In genomic region chr11:33724644-33725035, GRCh38 we compare ENCODE assay signal across 9 cellular contexts. TPM values are rescaled to one million over a fixed set of nuclear protein-coding genes. Genes with fewer than 3 reads are reported as not detected.
DNase-seq lines count a peak whose midpoint lies in the region; ATAC-seq and TF ChIP-seq lines count a peak whose summit lies in the region.
"Had no signal": no experiment of that assay in that cellular context is flagged by ENCODE, and none has a peak within 500 bp of the region (broad histone marks: within the 10 kb centered on the region; RNA-seq: fewer than 3 reads in every experiment).

No MANE protein-coding gene starts in this region.

- no peak overlapping the region for H3K27ac ChIP-seq in HUES6 (ENCODE audit: low read depth, low read length)
- peak overlapping the region; percentile 56 for H3K27ac ChIP-seq in layer of hippocampus (ENCODE audit: low read depth, low read length)
- peak overlapping the region in 20 of 21 experiments; percentile 58 to 93 (median 82) for H3K27ac ChIP-seq in skin epidermis

- H3K4me3 ChIP-seq in HUES6 (ENCODE audit: low read depth, low read length) (no peak overlapping the region), skin epidermis (no peak overlapping the region)

- ATAC-seq in T-helper 17 cell (no peak), HG03439 (IDR thresholded peaks at IDR 0.05; ENCODE audit: unreplicated experiment) (no peak), GM21381 (IDR thresholded peaks at IDR 0.05; ENCODE audit: unreplicated experiment) (no peak)

- peak overlapping the region; percentile 30 for H3K9ac ChIP-seq in HUES6 (ENCODE audit: low read length)

- DNase-seq in chondrocyte (ENCODE audit: low spot score), result no peak
- no peak for DNase-seq in T-helper 17 cell
- no peak for DNase-seq in UCSD-AML1 (lab: John Stamatoyannopoulos, UW; ENCODE audit: unreplicated experiment)
- DNase-seq: NCI-H774 had no signal

- H3K9me3 Mint-ChIP-seq in chondrocyte (ENCODE audit: low read depth), result no peaks in the 10 kb centered on the region

- H3K27me3 Mint-ChIP-seq in chondrocyte (ENCODE audit: low read depth), result no peaks in the 10 kb centered on the region
- H3K27me3 Mint-ChIP-seq in T-helper 17 cell, result no peaks in the 10 kb centered on the region

- H3K4me1 Mint-ChIP-seq in chondrocyte (ENCODE audit: low read depth) (peaks cover 84% of the 10 kb centered on the region), T-helper 17 cell (peaks cover 55% of the 10 kb centered on the region)

- peaks cover 20% of the 10 kb centered on the region for H3K36me3 ChIP-seq in HUES6 (ENCODE audit: control insufficient read depth, insufficient read depth, low read length)

- H3K36me3 Mint-ChIP-seq in chondrocyte (ENCODE audit: low read depth) (peaks cover 18% of the 10 kb centered on the region), T-helper 17 cell (ENCODE audit: low read depth) (peaks cover 3% of the 10 kb centered on the region)

- peak overlapping the region; percentile 1 for H3K4me3 Mint-ChIP-seq in chondrocyte (ENCODE audit: unreplicated experiment)
- H3K4me3 Mint-ChIP-seq in T-helper 17 cell, result no peak overlapping the region

- no peaks in the 10 kb centered on the region for H3K27me3 ChIP-seq in HUES6 (ENCODE audit: control insufficient read depth, insufficient read depth, low read length)
- no peaks in the 10 kb centered on the region for H3K27me3 ChIP-seq in layer of hippocampus (ENCODE audit: control insufficient read depth, insufficient read depth, low read length)

- H3K27ac Mint-ChIP-seq in chondrocyte (ENCODE audit: unreplicated experiment), result peak overlapping the region; percentile 99
- no peak overlapping the region for H3K27ac Mint-ChIP-seq in T-helper 17 cell

- no peaks in the 10 kb centered on the region for H3K9me3 ChIP-seq in HUES6 (ENCODE audit: control insufficient read depth, insufficient read depth, low read depth, low read length)
- H3K9me3 ChIP-seq in T-helper 17 cell (ENCODE audit: control insufficient read depth, low read length, poor library complexity, severe bottlenecking), result no peaks in the 10 kb centered on the region

- no peak for TF ChIP-seq CTCF in chondrocyte (IDR thresholded peaks at IDR 0.05)

- peaks cover 27% of the 10 kb centered on the region; the same call in 1 of the 2 replicates for H3K4me1 ChIP-seq in HUES6 (ENCODE audit: control insufficient read depth, insufficient read depth, low read length)

RNA-seq across cellular contexts. Expression of gene CD59, which starts 11.6 kb away (rescaled TPM):
- total RNA-seq in chondrocyte, result 579 to 718 TPM (median 705 TPM) in 3 replicates
- 10 to 100 TPM; 48.7 to 53.6 TPM for total RNA-seq in T-helper 17 cell

RNA-seq across cellular contexts. Expression of gene C11orf91, which starts 24.0 kb away (rescaled TPM):
- 0.50 TPM in 1 of 3 replicates, not detected in the others for total RNA-seq in chondrocyte
- not detected for total RNA-seq in T-helper 17 cell

RNA-seq across cellular contexts. Expression of gene FBXO3, which starts 49.7 kb away (rescaled TPM):
- total RNA-seq in chondrocyte (18.0 to 32.1 TPM (median 22.0 TPM) in 3 replicates), T-helper 17 cell (10 to 100 TPM; 43.9 to 57.3 TPM)

Comparison
In these comparisons a context has a peak if more than half of its experiments do, and no peak if none do; other contexts are left out.
1. RNA of gene CD59, which starts 11.6 kb away (total RNA-seq): 579 to 718 TPM in chondrocyte; 48.7 to 53.6 TPM in T-helper 17 cell; every median in the first group is over 10 times any median in the second.